11 cellular contexts compared by ENCODE assay signal in the genomic region with DNA sequence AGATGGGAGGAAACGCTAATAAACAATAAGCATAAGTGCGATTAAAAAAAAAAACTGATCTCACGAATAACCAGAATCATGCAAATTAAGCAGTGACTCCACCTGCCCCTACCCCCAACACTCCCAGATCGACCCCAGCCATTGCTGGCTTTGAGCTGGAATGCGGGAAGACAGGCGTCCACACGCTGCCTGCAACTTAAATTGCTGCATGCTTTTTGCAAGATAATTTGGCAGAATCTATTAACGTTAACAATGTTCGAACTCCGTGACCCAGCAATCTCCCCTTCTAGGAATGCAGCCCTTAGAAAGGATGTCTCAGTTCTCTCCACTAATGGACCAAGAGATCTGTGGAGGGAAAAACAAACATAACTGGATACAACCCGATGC. TPM values are rescaled to one million over a fixed set of nuclear protein-coding genes. Genes with fewer than 3 reads are reported as not detected.
DNase-seq lines count a peak whose midpoint lies in the region; ATAC-seq and TF ChIP-seq lines count a peak whose summit lies in the region.
"Had no signal": no experiment of that assay in that cellular context is flagged by ENCODE, and none has a peak within 500 bp of the region (broad histone marks: within the 10 kb centered on the region; RNA-seq: fewer than 3 reads in every experiment).

No MANE protein-coding gene starts in this region.

- H3K9me3 ChIP-seq in iPS-18c (ENCODE audit: control insufficient read depth, insufficient read depth, low read length): peaks cover 2% of the 10 kb centered on the region
- no peaks in the 10 kb centered on the region for H3K9me3 ChIP-seq in stomach
- H3K9me3 ChIP-seq: tibial nerve had no signal

- no peak overlapping the region for H3K27ac Mint-ChIP-seq in activated T-cell treated with anti-CD3 and anti-CD28 coated beads, Interleukin-2, amount 50 U/mL, for 24 hours
- H3K27ac Mint-ChIP-seq in WTC11: no peak overlapping the region

- TF ChIP-seq CTCF in WTC11 (IDR thresholded peaks at IDR 0.05): no peak
- TF ChIP-seq CTCF in stomach (IDR thresholded peaks at IDR 0.05): no peak
- TF ChIP-seq CTCF in lower leg skin (IDR thresholded peaks at IDR 0.05): no peak

- no peak for ATAC-seq in activated T-cell treated with anti-CD3 and anti-CD28 coated beads, Interleukin-2, amount 50 U/mL, for 4 hours
- ATAC-seq in WTC11: no peak
- ATAC-seq in GM19328 (IDR thresholded peaks at IDR 0.05; ENCODE audit: unreplicated experiment): no peak
- ATAC-seq: right cardiac atrium had no signal

- no peak for TF ChIP-seq EP300 in stomach (IDR thresholded peaks at IDR 0.05)

- CTCF ChIA-PET in WTC11 (lab: Charles Lee): interaction anchor here (3.4 to 12.2 kb wide), 2 partner anchors 20 to 419 kb away, joined by 11 to 455 read pairs; no protein-coding TSS in a partner anchor

- peaks cover 16% of the 10 kb centered on the region for H3K4me1 Mint-ChIP-seq in activated T-cell treated with anti-CD3 and anti-CD28 coated beads, Interleukin-2, amount 50 U/mL, for 4 hours (ENCODE audit: low read depth)
- H3K4me1 Mint-ChIP-seq in activated T-cell treated with anti-CD3 and anti-CD28 coated beads, Interleukin-2, amount 50 U/mL, for 24 hours (ENCODE audit: low read depth): peaks cover 24% of the 10 kb centered on the region
- peaks cover 23% of the 10 kb centered on the region for H3K4me1 Mint-ChIP-seq in WTC11

- no peaks in the 10 kb centered on the region for H3K9me3 Mint-ChIP-seq in activated T-cell treated with anti-CD3 and anti-CD28 coated beads, Interleukin-2, amount 50 U/mL, for 4 hours
- no peaks in the 10 kb centered on the region for H3K9me3 Mint-ChIP-seq in activated T-cell treated with anti-CD3 and anti-CD28 coated beads, Interleukin-2, amount 50 U/mL, for 24 hours
- H3K9me3 Mint-ChIP-seq in WTC11: no peaks in the 10 kb centered on the region

- 58 to 70% (median 65%) methylated on average over 11 of the region's 11 CpGs for WGBS in stomach, 5 donors
- 52 to 53% methylated on average over 11 of the region's 11 CpGs for WGBS in lower leg skin, 2 donors

- H3K4me1 ChIP-seq in stomach: peaks cover 69 to 95% (median 88%) of the 10 kb centered on the region in 4 donors

- peaks cover 0 to 33% (median 20%) of the 10 kb centered on the region in 3 donors for H3K27me3 ChIP-seq in stomach
- H3K27me3 ChIP-seq: tibial nerve had no signal

- H3K4me3 Mint-ChIP-seq in activated T-cell treated with anti-CD3 and anti-CD28 coated beads, Interleukin-2, amount 50 U/mL, for 4 hours: peak overlapping the region; percentile 0
- no peak overlapping the region for H3K4me3 Mint-ChIP-seq in activated T-cell treated with anti-CD3 and anti-CD28 coated beads, Interleukin-2, amount 50 U/mL, for 24 hours
- H3K4me3 Mint-ChIP-seq in WTC11: peak overlapping the region; percentile 62

- peaks cover 8% of the 10 kb centered on the region for H3K27me3 Mint-ChIP-seq in activated T-cell treated with anti-CD3 and anti-CD28 coated beads, Interleukin-2, amount 50 U/mL, for 4 hours (ENCODE audit: low read depth)
- H3K27me3 Mint-ChIP-seq in activated T-cell treated with anti-CD3 and anti-CD28 coated beads, Interleukin-2, amount 50 U/mL, for 24 hours: peaks cover 26% of the 10 kb centered on the region
- peaks cover 27% of the 10 kb centered on the region for H3K27me3 Mint-ChIP-seq in WTC11 (ENCODE audit: low read depth)

- POLR2A ChIA-PET in WTC11 (lab: Charles Lee): interaction anchor here (0.7 to 8.3 kb wide), 3 partner anchors 16 to 192 kb away, joined by 3 to 65 read pairs (median 3); partner anchors contain the start of gene ZFYVE21

- no peaks in the 10 kb centered on the region for H3K36me3 Mint-ChIP-seq in activated T-cell treated with anti-CD3 and anti-CD28 coated beads, Interleukin-2, amount 50 U/mL, for 4 hours (ENCODE audit: insufficient read depth)
- H3K36me3 Mint-ChIP-seq in activated T-cell treated with anti-CD3 and anti-CD28 coated beads, Interleukin-2, amount 50 U/mL, for 24 hours (ENCODE audit: low read depth): no peaks in the 10 kb centered on the region
- H3K36me3 Mint-ChIP-seq in WTC11: peaks cover 12% of the 10 kb centered on the region

- peak overlapping the region; percentile 60; the same call in 1 of the 2 replicates for H3K4me3 ChIP-seq in iPS-18c (ENCODE audit: insufficient read depth, low read depth, low read length)
- H3K4me3 ChIP-seq in stomach: peak overlapping the region in 1 of 4 donors; percentile 73
- H3K4me3 ChIP-seq in lower leg skin (ENCODE audit: low read depth, poor library complexity, severe bottlenecking): no peak overlapping the region

- peaks cover 6 to 13% (median 7%) of the 10 kb centered on the region in 4 donors for H3K36me3 ChIP-seq in stomach
- H3K36me3 ChIP-seq: tibial nerve had no signal

- no peak for TF ChIP-seq POLR2A in stomach (IDR thresholded peaks at IDR 0.05)
- TF ChIP-seq POLR2A in lower leg skin (IDR thresholded peaks at IDR 0.05): no peak

- peak overlapping the region; percentile 65 to 95 (median 91) for H3K27ac ChIP-seq in stomach

- intact Hi-C loops in stomach (cut with DNase I; ENCODE audit: low total_unique reads) (no loop called here), lower leg skin (cut with DNase I; ENCODE audit: low total_unique reads) (no loop called here)

- DNase-seq in activated T-cell treated with anti-CD3 and anti-CD28 coated beads, Interleukin-2, amount 50 U/mL, for 4 hours: no peak
- DNase-seq in activated T-cell treated with anti-CD3 and anti-CD28 coated beads, Interleukin-2, amount 50 U/mL, for 24 hours: no peak
- DNase-seq in WTC11 (ENCODE audit: low spot score) (peak; percentile 31), stomach (no peak), lower leg skin (ENCODE audit: low spot score in 2 of 2) (no peak), inferior parietal cortex (ENCODE audit: extremely low spot score) (no peak)
- DNase-seq: NCI-H1930 had no signal

TF ChIP-seq in WTC11, 78 proteins besides CTCF, POLR2A, EP300 and RAD21:
- TF ChIP-seq RORB (CRISPR knock-in tag; IDR thresholded peaks at IDR 0.05): no peak
TF ChIP-seq in WTC11: peak in this region for 0.

RNA-seq across cellular contexts. Expression of gene CKB, which starts 0.9 kb away (rescaled TPM):
- 1 to 10 TPM; 4.1 to 7.6 (median 6.7) TPM for total RNA-seq in activated T-cell treated with anti-CD3 and anti-CD28 coated beads, Interleukin-2, amount 50 U/mL, for 4 hours
- total RNA-seq in WTC11 (2021): 529 to 555 TPM (median 531 TPM) in 3 replicates
- total RNA-seq in stomach: 1,000 to 10,000 TPM in 1 of 5 donors, 100 to 1,000 TPM in 4; 216 to 1,146 (median 643) TPM
- polyA plus RNA-seq in stomach: 1,000 to 10,000 TPM in 1 of 3 donors, 100 to 1,000 TPM in 2; 778 to 1,091 (median 976) TPM
- total RNA-seq in lower leg skin: 100 to 1,000 TPM; 168 to 236 (median 214) TPM

RNA-seq across cellular contexts. Expression of gene TRMT61A, which starts 5.4 kb away (rescaled TPM):
- 10 to 100 TPM; 53.0 to 62.2 (median 61.5) TPM for total RNA-seq in activated T-cell treated with anti-CD3 and anti-CD28 coated beads, Interleukin-2, amount 50 U/mL, for 4 hours
- total RNA-seq in WTC11 (2021) (11.8 to 15.5 TPM (median 12.3 TPM) in 3 replicates), stomach (10 to 100 TPM in 4 of 5 donors, 1 to 10 TPM in 1; 5.5 to 39.7 (median 18.5) TPM), lower leg skin (10 to 100 TPM in 3 of 4 donors, 1 to 10 TPM in 1; 9.2 to 22.5 (median 16.0) TPM)
- 10 to 100 TPM in 2 of 3 donors, 1 to 10 TPM in 1; 9.0 to 16.9 (median 14.8) TPM for polyA plus RNA-seq in stomach

RNA-seq across cellular contexts. Expression of gene BAG5, which starts 38.9 kb away (rescaled TPM):
- 10 to 100 TPM; 31.4 to 35.6 (median 32.2) TPM for total RNA-seq in activated T-cell treated with anti-CD3 and anti-CD28 coated beads, Interleukin-2, amount 50 U/mL, for 4 hours
- total RNA-seq in WTC11 (2021) (23.9 to 29.2 TPM (median 24.8 TPM) in 3 replicates), stomach (100 to 1,000 TPM in 1 of 5 donors, 10 to 100 TPM in 3, 1 to 10 TPM in 1; 4.3 to 207 (median 24.3) TPM), lower leg skin (10 to 100 TPM; 40.3 to 44.3 (median 43.1) TPM)
- polyA plus RNA-seq in stomach: 10 to 100 TPM in 2 of 3 donors, 1 to 10 TPM in 1; 7.5 to 11.6 (median 10.8) TPM

RNA-seq across cellular contexts. Expression of gene COA8, which starts 39.2 kb away (rescaled TPM):
- 10 to 100 TPM; 42.0 to 53.2 (median 49.2) TPM for total RNA-seq in activated T-cell treated with anti-CD3 and anti-CD28 coated beads, Interleukin-2, amount 50 U/mL, for 4 hours
- total RNA-seq in WTC11 (2021): 34.7 to 36.7 TPM (median 36.4 TPM) in 3 replicates
- total RNA-seq in stomach: 10 to 100 TPM in 3 of 5 donors, 1 to 10 TPM in 2; 6.4 to 21.4 (median 14.9) TPM
- 10 to 100 TPM; 42.8 to 96.5 (median 48.4) TPM for polyA plus RNA-seq in stomach
- total RNA-seq in lower leg skin: 10 to 100 TPM; 21.0 to 32.9 (median 30.0) TPM

Comparison
In these comparisons a context has a peak if more than half of its experiments do, and no peak if none do; other contexts are left out.
1. RNA of gene CKB, which starts 0.9 kb away (total RNA-seq): 216 to 1,146 TPM in stomach, 529 to 555 TPM in WTC11 and 168 to 236 TPM in lower leg skin; 4.1 to 7.6 TPM in activated T-cell treated with anti-CD3 and anti-CD28 coated beads, Interleukin-2, amount 50 U/mL, for 4 hours; every median in the first group is over 10 times any median in the second.